2 cellular contexts compared by ENCODE assay signal in the genomic region with DNA sequence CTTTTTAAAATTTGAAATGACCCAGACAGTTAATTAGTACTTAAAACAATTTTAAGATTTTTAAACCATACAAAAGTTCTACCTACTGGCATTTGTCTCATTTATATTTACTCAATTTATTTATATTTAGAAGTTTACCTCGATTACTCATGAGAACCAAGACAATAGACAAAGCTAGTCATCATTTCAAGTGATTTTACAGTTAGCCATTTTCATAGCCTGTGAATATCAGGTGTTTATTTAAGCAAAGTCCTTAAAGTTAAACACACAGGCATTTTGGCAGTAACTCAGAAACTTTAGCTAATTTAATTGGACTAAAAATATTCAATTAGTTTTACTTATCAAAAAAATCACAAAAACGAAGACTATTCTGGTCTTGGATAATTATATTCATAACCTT.
TF ChIP-seq lines count a peak whose summit lies in the region.

No MANE protein-coding gene starts in this region.

TF ChIP-seq in IMR-90, 13 proteins besides CTCF, POLR2A, EP300 and RAD21 (continued from another document):
- TF ChIP-seq, protein P1, sequence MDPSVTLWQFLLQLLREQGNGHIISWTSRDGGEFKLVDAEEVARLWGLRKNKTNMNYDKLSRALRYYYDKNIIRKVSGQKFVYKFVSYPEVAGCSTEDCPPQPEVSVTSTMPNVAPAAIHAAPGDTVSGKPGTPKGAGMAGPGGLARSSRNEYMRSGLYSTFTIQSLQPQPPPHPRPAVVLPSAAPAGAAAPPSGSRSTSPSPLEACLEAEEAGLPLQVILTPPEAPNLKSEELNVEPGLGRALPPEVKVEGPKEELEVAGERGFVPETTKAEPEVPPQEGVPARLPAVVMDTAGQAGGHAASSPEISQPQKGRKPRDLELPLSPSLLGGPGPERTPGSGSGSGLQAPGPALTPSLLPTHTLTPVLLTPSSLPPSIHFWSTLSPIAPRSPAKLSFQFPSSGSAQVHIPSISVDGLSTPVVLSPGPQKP (IDR thresholded peaks at IDR 0.05; ENCODE audit: borderline replicate concordance, low read depth, low read length): no peak
- no peak for TF ChIP-seq MAZ (IDR thresholded peaks at IDR 0.05; ENCODE audit: borderline replicate concordance, low read depth, low read length)
- TF ChIP-seq MXI1 (IDR thresholded peaks at IDR 0.05; ENCODE audit: borderline replicate concordance, low read depth, low read length): no peak
- TF ChIP-seq, protein P2, sequence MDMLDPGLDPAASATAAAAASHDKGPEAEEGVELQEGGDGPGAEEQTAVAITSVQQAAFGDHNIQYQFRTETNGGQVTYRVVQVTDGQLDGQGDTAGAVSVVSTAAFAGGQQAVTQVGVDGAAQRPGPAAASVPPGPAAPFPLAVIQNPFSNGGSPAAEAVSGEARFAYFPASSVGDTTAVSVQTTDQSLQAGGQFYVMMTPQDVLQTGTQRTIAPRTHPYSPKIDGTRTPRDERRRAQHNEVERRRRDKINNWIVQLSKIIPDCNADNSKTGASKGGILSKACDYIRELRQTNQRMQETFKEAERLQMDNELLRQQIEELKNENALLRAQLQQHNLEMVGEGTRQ (IDR thresholded peaks at IDR 0.05; ENCODE audit: low read depth, low read length): no peak

TF ChIP-seq in SK-N-SH, 30 proteins besides CTCF, POLR2A, EP300 and RAD21 (continued from another document):
- TF ChIP-seq GATA2 (CRISPR knock-in tag; IDR thresholded peaks at IDR 0.05): no peak
TF ChIP-seq in SK-N-SH: peak in this region for 0.
